ENCODE assay signal across 10 cellular contexts in the genomic region with DNA sequence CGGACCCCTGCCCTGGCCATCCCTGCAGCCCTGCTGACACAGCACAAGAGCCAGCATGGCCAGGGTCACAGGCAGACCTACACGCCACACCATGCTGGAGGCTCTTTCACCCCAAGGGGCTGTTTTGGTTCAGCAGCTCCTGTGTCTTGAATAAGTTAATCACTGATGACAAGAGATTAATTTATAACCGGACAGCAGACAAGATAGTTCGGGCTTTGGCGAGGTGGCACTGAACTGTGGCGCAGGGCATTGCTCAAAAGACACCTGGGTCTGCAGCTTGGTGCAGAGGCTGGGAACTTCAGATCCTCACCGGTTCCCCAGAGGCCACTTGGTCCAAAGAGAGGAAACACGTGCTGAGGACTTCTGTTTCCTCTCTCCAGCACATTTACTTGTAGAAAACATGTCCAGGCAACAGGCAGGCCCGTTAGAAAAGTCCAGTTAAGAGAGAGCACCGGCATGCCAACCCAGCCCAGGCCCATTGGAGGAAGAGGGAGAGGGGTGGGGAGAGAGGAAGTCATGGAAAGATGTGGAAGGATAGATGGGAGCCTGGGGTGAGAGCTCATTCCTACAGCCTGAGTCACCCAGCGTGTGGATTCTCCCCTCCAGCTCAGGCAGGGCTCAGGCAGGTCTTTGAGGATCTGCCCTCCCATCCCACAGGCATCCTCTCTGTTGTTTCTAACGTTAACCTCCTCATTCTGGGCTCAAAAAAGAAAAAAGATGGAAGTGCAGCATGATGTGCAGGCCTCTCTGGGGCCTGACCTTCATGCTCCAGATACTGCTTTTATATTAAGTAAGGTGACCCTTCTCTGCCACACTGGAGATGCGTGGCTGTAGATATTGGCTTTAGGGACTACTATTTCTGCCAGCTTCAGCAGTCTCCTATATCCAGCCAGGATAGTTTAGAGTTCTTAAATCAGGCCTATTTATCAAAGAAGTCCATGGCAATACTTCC.
DNase-seq lines count a peak whose midpoint lies in the region; TF ChIP-seq lines count a peak whose summit lies in the region.
"Had no signal": no experiment of that assay in that cellular context is flagged by ENCODE, and none has a peak within 500 bp of the region (broad histone marks: within the 10 kb centered on the region; RNA-seq: fewer than 3 reads in every experiment).

No MANE protein-coding gene starts in this region.

- no peaks in the 10 kb centered on the region for H3K27me3 ChIP-seq in HL-60 (ENCODE audit: insufficient read depth, poor library complexity, severe bottlenecking)

- DNase-seq in EH (ENCODE audit: low read depth) (peak; percentile 96), HL-60 (ENCODE audit: low read depth in 1 of 2, low spot score in 1 of 2) (peak in 1 of 2 experiments; percentile 48), astrocyte of the cerebellum (ENCODE audit: low read depth) (peak; percentile 76), medulla oblongata (ENCODE audit: extremely low spot score) (peak; percentile 31), activated T-cell treated with anti-CD3 and anti-CD28 coated beads for 4 hours (no peak), ureter (ENCODE audit: low spot score) (no peak), epidermal melanocyte (ENCODE audit: insufficient read length, low spot score) (no peak)
- no peak for DNase-seq in activated naive CD4-positive, alpha-beta T cell treated with anti-CD3 and anti-CD28 coated beads, Interleukin-2, amount 50 U/mL, for 16 hours
- DNase-seq: activated CD8-positive, alpha-beta memory T cell treated with anti-CD3 and anti-CD28 coated beads for 24 hours; stimulated activated CD4-positive, alpha-beta T cell treated with anti-CD3 and anti-CD28 coated beads, Interleukin-12 subunit alpha, Interleukin-12 subunit beta, amount 100 ng/mL, for 4 hours had no signal

- H3K27ac ChIP-seq in HL-60 (replicated peaks): peak overlapping the region; percentile 49

- TF ChIP-seq CTCF in HL-60 (IDR thresholded peaks at IDR 0.05; ENCODE audit: insufficient read depth, low read length): no peak
- TF ChIP-seq CTCF in astrocyte of the cerebellum (IDR thresholded peaks at IDR 0.05; ENCODE audit: low read depth, low read length, missing control alignments): no peak

- no peak overlapping the region for H3K4me3 ChIP-seq in HL-60 (replicated peaks; ENCODE audit: insufficient read depth, low read length)
- no peak overlapping the region for H3K4me3 ChIP-seq in astrocyte of the cerebellum (ENCODE audit: low read depth, low read length)

- in situ Hi-C loops in astrocyte of the cerebellum (cut with HindIII; ENCODE audit: low sequenced_read_pairs): no loop called here

Comparison
In these comparisons a context has a peak if more than half of its experiments do, and no peak if none do; other contexts are left out.
1. DNase-seq: peak in EH (single experiment), astrocyte of the cerebellum (single experiment) and medulla oblongata (single experiment); none in activated T-cell treated with anti-CD3 and anti-CD28 coated beads for 4 hours (single experiment), ureter (single experiment), activated naive CD4-positive, alpha-beta T cell treated with anti-CD3 and anti-CD28 coated beads, Interleukin-2, amount 50 U/mL, for 16 hours (single experiment) and epidermal melanocyte (single experiment).